26 cellular contexts compared by ENCODE assay signal in the genomic region with DNA sequence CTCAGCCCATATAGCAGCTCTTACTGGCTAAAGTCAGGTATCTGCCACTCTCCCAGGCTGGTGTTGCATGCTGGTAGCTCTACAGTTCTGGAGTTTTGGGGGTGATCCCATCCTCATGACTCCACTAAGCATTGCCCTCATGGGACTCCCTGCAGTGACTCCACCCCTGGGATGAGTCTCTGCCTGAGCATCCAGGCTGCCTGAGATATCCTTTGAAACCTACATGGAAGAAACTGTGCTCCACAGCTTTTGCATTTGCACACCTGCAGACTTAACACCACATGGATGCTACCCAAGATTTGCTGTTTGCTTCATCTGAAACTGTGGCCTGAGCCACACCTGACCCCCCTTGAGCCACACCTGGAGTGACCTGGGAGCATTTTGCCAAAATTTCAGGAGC.
DNase-seq lines count a peak whose midpoint lies in the region; ATAC-seq, FAIRE-seq and TF ChIP-seq lines count a peak whose summit lies in the region.
"Had no signal": no experiment of that assay in that cellular context is flagged by ENCODE, and none has a peak within 500 bp of the region (broad histone marks: within the 10 kb centered on the region; RNA-seq: fewer than 3 reads in every experiment).

No MANE protein-coding gene starts in this region.

- intact Hi-C loops in esophagus muscularis mucosa (cut with DNase I) (no loop called here), vagina (cut with DNase I) (no loop called here)

- DNase-seq in coronary artery (ENCODE audit: low spot score), result peak; percentile 35
- peak; percentile 85 for DNase-seq in esophagus muscularis mucosa (ENCODE audit: extremely low spot score)
- DNase-seq in vagina (ENCODE audit: extremely low spot score in 2 of 2), result peak; percentile 65 to 72
- DNase-seq in foreskin fibroblast, result no peak
- no peak for DNase-seq in GM19239 (ENCODE audit: insufficient read length, low spot score)
- DNase-seq: 8988T; ACHN; BE2C; C1 segment of cervical spinal cord; CD4-positive, alpha-beta memory T cell; CD4-positive, CD25-positive, alpha-beta regulatory T cell; CD8-positive, alpha-beta memory T cell; COR-L47; DMS 273 treated with DMSO at 0.1 percent for 48 hours; DMS153; DMS53; DMS79; DND-41; EL; GDM1 had no signal

- no peak for TF ChIP-seq EP300 in esophagus muscularis mucosa (IDR thresholded peaks at IDR 0.05)

- no peak for TF ChIP-seq CTCF in coronary artery (IDR thresholded peaks at IDR 0.05)
- TF ChIP-seq CTCF in esophagus muscularis mucosa (IDR thresholded peaks at IDR 0.05), result no peak
- TF ChIP-seq CTCF in vagina (IDR thresholded peaks at IDR 0.05), result no peak
- no peak for TF ChIP-seq CTCF in foreskin fibroblast (IDR thresholded peaks at IDR 0.05; ENCODE audit: low read depth, low read length)

- no peak for ATAC-seq in GM21723 (IDR thresholded peaks at IDR 0.05; ENCODE audit: unreplicated experiment)
- ATAC-seq: GM12878 had no signal

- H3K27ac ChIP-seq in coronary artery (no peak overlapping the region), esophagus muscularis mucosa (replicated peaks in 1 of 4) (no peak overlapping the region), vagina (no peak overlapping the region)
- H3K27ac ChIP-seq: BLaER1 had no signal

- H3K4me1 ChIP-seq in esophagus muscularis mucosa, result peaks cover 0 to 4% (median 0%) of the 10 kb centered on the region in 4 donors
- no peaks in the 10 kb centered on the region for H3K4me1 ChIP-seq in vagina
- H3K4me1 ChIP-seq: BE2C, BLaER1 had no signal

- H3K4me3 ChIP-seq in coronary artery (no peak overlapping the region), esophagus muscularis mucosa (no peak overlapping the region), vagina (no peak overlapping the region), foreskin fibroblast (ENCODE audit: low read depth in 1 of 2, low read length in 2 of 2) (no peak overlapping the region)
- H3K4me3 ChIP-seq: BLaER1, GM12878 had no signal

- no peak for FAIRE-seq in GM19239 (lab: Jason Lieb, UNC)
- FAIRE-seq: A204.1, GM12878, GM12892, GM18507 had no signal

- no peak for TF ChIP-seq POLR2A in esophagus muscularis mucosa (IDR thresholded peaks at IDR 0.05; ENCODE audit: low read depth)
- no peak for TF ChIP-seq POLR2A in vagina (IDR thresholded peaks at IDR 0.05)

- H3K9me3 ChIP-seq in esophagus muscularis mucosa (peaks cover 0 to 12% (median 5%) of the 10 kb centered on the region in 4 donors), vagina (no peaks in the 10 kb centered on the region)
- H3K9me3 ChIP-seq: BE2C, BLaER1 had no signal

- H3K27me3 ChIP-seq in esophagus muscularis mucosa (no peaks in the 10 kb centered on the region), vagina (no peaks in the 10 kb centered on the region)
- H3K27me3 ChIP-seq: BE2C, BLaER1 had no signal

- no peaks in the 10 kb centered on the region for H3K36me3 ChIP-seq in esophagus muscularis mucosa
- H3K36me3 ChIP-seq in vagina, result no peaks in the 10 kb centered on the region
- H3K36me3 ChIP-seq: BE2C, BLaER1 had no signal

Comparison
In these comparisons a context has a peak if more than half of its experiments do, and no peak if none do; other contexts are left out.
1. DNase-seq: peak in coronary artery (single experiment), esophagus muscularis mucosa (single experiment) and vagina (2 of 2); none in foreskin fibroblast (0 of 2) and GM19239 (single experiment).